Comparison of ENCODE assay signal across 16 cellular contexts in the genomic region with DNA sequence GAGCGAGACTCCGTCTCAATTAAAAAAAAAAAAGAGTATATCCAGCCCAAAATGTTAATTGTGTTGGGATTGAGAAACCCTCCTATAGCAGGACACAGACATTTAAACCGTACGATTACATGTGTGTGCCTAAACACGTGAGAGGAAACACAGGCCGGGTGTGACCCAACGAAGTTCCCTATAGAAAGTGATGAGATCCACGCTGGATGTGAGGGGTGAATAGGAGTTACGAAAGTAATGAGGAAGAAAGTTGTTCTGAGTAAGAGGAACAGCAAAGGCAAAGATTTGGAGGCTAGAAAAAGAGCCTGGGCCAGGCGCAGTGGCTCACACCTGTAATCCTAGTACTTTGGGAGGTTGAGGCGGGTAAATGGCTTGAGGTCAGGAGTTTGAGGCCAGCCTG. TPM values are rescaled to one million over a fixed set of nuclear protein-coding genes. Genes with fewer than 3 reads are reported as not detected.
A peak's percentile ranks its signal among the peaks of the same experiment; 100 is the strongest.
DNase-seq lines count a peak whose midpoint lies in the region; ATAC-seq, FAIRE-seq and TF ChIP-seq lines count a peak whose summit lies in the region.
"Had no signal": no experiment of that assay in that cellular context is flagged by ENCODE, and none has a peak within 500 bp of the region (broad histone marks: within the 10 kb centered on the region; RNA-seq: fewer than 3 reads in every experiment).

No MANE protein-coding gene starts in this region.

- FAIRE-seq in frontal cortex (lab: Jason Lieb, UNC), result no peak

- H3K36me3 Mint-ChIP-seq in nephron progenitor cell (ENCODE audit: low read depth), result no peaks in the 10 kb centered on the region
- H3K36me3 Mint-ChIP-seq: activated naive CD4-positive, alpha-beta T cell treated with anti-CD3 and anti-CD28 coated beads, Interleukin-2, amount 50 U/mL, for 72 hours had no signal

- peaks cover 61% of the 10 kb centered on the region for H3K4me1 Mint-ChIP-seq in nephron progenitor cell

- no peak overlapping the region for H3K4me3 Mint-ChIP-seq in nephron progenitor cell
- H3K4me3 Mint-ChIP-seq: T-helper 2 cell treated with Interferon-gamma antibody and Interleukin-4, amounts not matched to agents 5 μg/mL and 100 μg/mL, for 36 hours had no signal

- H3K27me3 Mint-ChIP-seq in nephron progenitor cell (ENCODE audit: low read depth, poor library complexity), result no peaks in the 10 kb centered on the region

- peak overlapping the region; percentile 2 for H3K27ac Mint-ChIP-seq in nephron progenitor cell

- DNase-seq in NOMO-1 treated with dmso at 0.1 percent for 144 hours (lab: John Stamatoyannopoulos, UW; ENCODE audit: unreplicated experiment) (peak; percentile 95), globus pallidus (ENCODE audit: low spot score) (peak; percentile 49), nephron progenitor cell (no peak), HUDEP-2 (lab: John Stamatoyannopoulos, UW; ENCODE audit: unreplicated experiment in 76 of 76) (no peak), frontal cortex (ENCODE audit: low spot score in 2 of 2) (no peak)
- DNase-seq: activated CD4-positive, alpha-beta T cell treated with anti-CD3 and anti-CD28 coated beads for 48 hours; brain microvascular endothelial cell; DMS153; NCI-H2081; NCI-H82; stimulated activated CD4-positive, alpha-beta T cell treated with anti-CD3 and anti-CD28 coated beads, Interleukin-15, amount 100 ng/mL, for 24 hours had no signal

- ATAC-seq in HG03469 (IDR thresholded peaks at IDR 0.05; ENCODE audit: unreplicated experiment), result no peak
- no peak for ATAC-seq in HG02678 (IDR thresholded peaks at IDR 0.05; ENCODE audit: unreplicated experiment)
- ATAC-seq: activated naive CD4-positive, alpha-beta T cell treated with anti-CD3 and anti-CD28 coated beads, Interleukin-2, amount 50 U/mL, for 72 hours; left lobe of liver had no signal

- H3K9me3 Mint-ChIP-seq in nephron progenitor cell, result no peaks in the 10 kb centered on the region
- H3K9me3 Mint-ChIP-seq: activated naive CD4-positive, alpha-beta T cell treated with anti-CD3 and anti-CD28 coated beads, Interleukin-2, amount 50 U/mL, for 72 hours; T-helper 2 cell treated with Interferon-gamma antibody and Interleukin-4, amounts not matched to agents 5 μg/mL and 100 μg/mL, for 36 hours had no signal

- no peak for TF ChIP-seq CTCF in nephron progenitor cell (IDR thresholded peaks at IDR 0.05)

RNA-seq across cellular contexts. Expression of a gene that starts 13.6 kb away (rescaled TPM):
- 9.0 TPM for total RNA-seq in frontal cortex

RNA-seq across cellular contexts. Expression of a gene that starts 14.5 kb away (rescaled TPM):
- total RNA-seq in frontal cortex, result 29.8 TPM

Comparison
In these comparisons a context has a peak if more than half of its experiments do, and no peak if none do; other contexts are left out.
1. DNase-seq: peak in NOMO-1 treated with dmso at 0.1 percent for 144 hours (single experiment) and globus pallidus (single experiment); none in nephron progenitor cell (single experiment), HUDEP-2 (0 of 76) and frontal cortex (0 of 2).